1 cellular context compared by ENCODE assay signal in genomic region chr7:104272767-104273384, GRCh38.
A peak's percentile ranks its signal among the peaks of the same experiment; 100 is the strongest.
TF ChIP-seq lines count a peak whose summit lies in the region.

No MANE protein-coding gene starts in this region.

TF ChIP-seq in K562, 482 proteins besides CTCF, POLR2A, EP300 and RAD21 (continued from another document):
- TF ChIP-seq ZHX1 (conservative IDR thresholded peaks at IDR 0.05; ENCODE audit: low read length) (no peak), SMC3 (conservative IDR thresholded peaks at IDR 0.05; ENCODE audit: insufficient read depth, low read depth, low read length) (0 out of 2 replicates have a peak, but pooled peaks have one; percentile 19), ZBTB7A (IDR thresholded peaks at IDR 0.05; ENCODE audit: borderline replicate concordance, control insufficient read depth, low read depth, low read length) (no peak), NR3C1 (CRISPR knock-in tag; IDR thresholded peaks at IDR 0.05) (no peak)
